Comparison of ENCODE assay signal across 28 cellular contexts in genomic region chr7:139973091-139973490, GRCh38.
"Had no signal": no experiment of that assay in that cellular context is flagged by ENCODE, and none has a peak within 500 bp of the region (broad histone marks: within the 10 kb centered on the region; RNA-seq: fewer than 3 reads in every experiment).

No MANE protein-coding gene starts in this region.

- H3K27ac Mint-ChIP-seq: activated CD8-positive, alpha-beta T cell treated with anti-CD3 and anti-CD28 coated beads, Interleukin-2, amount 10 ng/mL, durations not matched to agents 7 days and 5 days; activated naive CD4-positive, alpha-beta T cell treated with anti-CD3 and anti-CD28 coated beads, Interleukin-2, amount 50 U/mL, for 72 hours; activated naive CD8-positive, alpha-beta T cell treated with anti-CD3 and anti-CD28 coated beads, Interleukin-2, amount 50 U/mL, for 24 hours; activated T-cell treated with anti-CD3 and anti-CD28 coated beads, Interleukin-2, amount 50 U/mL, for 24 hours; T-helper 1 cell treated with Interleukin-12 subunit alpha and Interleukin-12 subunit beta and Interleukin-4 antibody, amounts not matched to agents 30 μg/mL and 1 μg/mL, for 36 hours had no signal

- H3K27me3 ChIP-seq: ascending aorta, body of pancreas had no signal

- H3K4me3 Mint-ChIP-seq: activated CD8-positive, alpha-beta T cell treated with anti-CD3 and anti-CD28 coated beads, Interleukin-2, amount 10 ng/mL, durations not matched to agents 7 days and 5 days; activated naive CD8-positive, alpha-beta T cell treated with anti-CD3 and anti-CD28 coated beads, Interleukin-2, amount 50 U/mL, for 24 hours; activated T-cell treated with anti-CD3 and anti-CD28 coated beads, Interleukin-2, amount 50 U/mL, for 24 hours; central memory CD8-positive, alpha-beta T cell; T-helper 1 cell treated with Interleukin-12 subunit alpha and Interleukin-12 subunit beta and Interleukin-4 antibody, amounts not matched to agents 30 μg/mL and 1 μg/mL, for 36 hours had no signal

- H3K9me3 Mint-ChIP-seq: activated naive CD4-positive, alpha-beta T cell treated with anti-CD3 and anti-CD28 coated beads, Interleukin-2, amount 50 U/mL, for 72 hours; activated naive CD8-positive, alpha-beta T cell treated with anti-CD3 and anti-CD28 coated beads, Interleukin-2, amount 50 U/mL, for 24 hours; activated T-cell treated with anti-CD3 and anti-CD28 coated beads, Interleukin-2, amount 50 U/mL, for 24 hours; central memory CD8-positive, alpha-beta T cell; T-helper 1 cell treated with Interleukin-12 subunit alpha and Interleukin-12 subunit beta and Interleukin-4 antibody, amounts not matched to agents 30 μg/mL and 1 μg/mL, for 36 hours had no signal

- H3K4me1 Mint-ChIP-seq: central memory CD8-positive, alpha-beta T cell had no signal

- H3K27me3 Mint-ChIP-seq: activated naive CD8-positive, alpha-beta T cell treated with anti-CD3 and anti-CD28 coated beads, Interleukin-2, amount 50 U/mL, for 24 hours; activated T-cell treated with anti-CD3 and anti-CD28 coated beads, Interleukin-2, amount 50 U/mL, for 24 hours had no signal

- H3K4me3 ChIP-seq: ascending aorta, body of pancreas, SJSA1 had no signal

- H3K9me3 ChIP-seq: ascending aorta, body of pancreas, SJSA1 had no signal

- H3K4me1 ChIP-seq: ascending aorta, body of pancreas, SJSA1 had no signal

- H3K36me3 ChIP-seq: ascending aorta, SJSA1 had no signal

- ATAC-seq: activated CD8-positive, alpha-beta T cell treated with anti-CD3 and anti-CD28 coated beads, Interleukin-2, amount 10 ng/mL, durations not matched to agents 7 days and 5 days; activated naive CD4-positive, alpha-beta T cell treated with anti-CD3 and anti-CD28 coated beads, Interleukin-2, amount 50 U/mL, for 72 hours; activated naive CD8-positive, alpha-beta T cell treated with anti-CD3 and anti-CD28 coated beads, Interleukin-2, amount 50 U/mL, for 24 hours; body of pancreas; Panc1; SK-N-SH treated with all-trans-retinoic acid at 6 μM for 48 hours had no signal

- H3K27ac ChIP-seq: ascending aorta, body of pancreas, SJSA1 had no signal

- DNase-seq: activated CD4-positive, alpha-beta T cell treated with anti-CD3 and anti-CD28 coated beads for 48 hours; activated CD4-positive, alpha-beta T cell treated with anti-CD3 and anti-CD28 coated beads, Interleukin-2, amount 50 U/mL, for 4 hours; activated CD4-positive, CD25-positive, alpha-beta regulatory T cell treated with anti-CD3 and anti-CD28 coated beads, Interleukin-2, amount 50 U/mL, for 72 hours; activated CD8-positive, alpha-beta memory T cell treated with anti-CD3 and anti-CD28 coated beads, Interleukin-2, amount 50 U/mL, for 48 hours; activated CD8-positive, alpha-beta T cell treated with anti-CD3 and anti-CD28 coated beads, Interleukin-2, amount 10 ng/mL, durations not matched to agents 7 days and 5 days; activated effector memory CD4-positive, alpha-beta T cell treated with anti-CD3 and anti-CD28 coated beads, Interleukin-2, amount 50 U/mL, for 16 hours; activated naive CD4-positive, alpha-beta T cell treated with Interleukin-2 at 50 U/mL for 16 hours; activated naive CD8-positive, alpha-beta T cell treated with anti-CD3 and anti-CD28 coated beads, Interleukin-2, amount 50 U/mL, for 24 hours; activated T-cell treated with anti-CD3 and anti-CD28 coated beads, Interleukin-2, amount 50 U/mL, for 24 hours; amniotic stem cell; body of pancreas; KG1; NCI-H1092; NCI-H1930; NCI-H2107; NCI-H2171 treated with DMSO at 0.1 percent for 48 hours; NCI-H226; NCI-H526; NK-92 treated with Interleukin-12 subunit alpha and Interleukin-12 subunit beta, amount 100 ng/mL, for 24 hours; OCI-M1; SHP77 had no signal
